8 cellular contexts compared by ENCODE assay signal in the genomic region with DNA sequence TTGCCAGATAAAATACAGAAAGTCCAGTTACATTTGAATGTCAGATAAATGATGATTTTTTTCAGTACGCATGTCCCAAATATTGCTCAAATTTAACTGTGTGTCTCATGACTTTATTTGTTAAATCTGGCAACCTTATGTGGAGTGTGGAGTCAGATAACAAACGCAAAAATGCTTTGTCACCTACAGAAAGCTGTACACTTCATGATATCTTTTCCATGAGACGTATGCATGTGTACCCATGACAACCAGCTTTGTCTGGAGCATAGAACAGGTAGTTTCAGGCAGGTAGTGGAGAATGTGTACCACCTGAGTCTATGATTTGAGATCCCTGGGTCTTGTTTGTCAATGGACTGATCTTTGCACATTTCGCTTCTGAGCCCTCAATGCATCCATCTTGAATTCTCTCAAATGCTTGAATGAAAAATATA.
DNase-seq lines count a peak whose midpoint lies in the region; FAIRE-seq and TF ChIP-seq lines count a peak whose summit lies in the region.

No MANE protein-coding gene starts in this region.

- POLR2A ChIA-PET in CD4-positive, alpha-beta memory T cell (lab: Charles Lee; ENCODE audit: partially characterized antibody): interaction anchor here (1.0 to 1.2 kb wide), 2 partner anchors 102 to 135 kb away, joined by 4 to 5 read pairs; no protein-coding TSS in a partner anchor

- peak overlapping the region; percentile 18 to 96 (median 87) for H3K27ac Mint-ChIP-seq in CD4-positive, alpha-beta memory T cell
- H3K27ac Mint-ChIP-seq in endodermal cell: no peak overlapping the region

- no peak overlapping the region for H3K9ac ChIP-seq in rectal smooth muscle tissue (ENCODE audit: low read length)
- H3K9ac ChIP-seq in endodermal cell (ENCODE audit: extremely low read depth, low read length, poor library complexity, severe bottlenecking): no peak overlapping the region

- H3K27me3 ChIP-seq in CD4-positive, alpha-beta memory T cell (ENCODE audit: insufficient read depth, low read length): no peaks in the 10 kb centered on the region
- no peaks in the 10 kb centered on the region for H3K27me3 ChIP-seq in Peyer's patch
- no peaks in the 10 kb centered on the region for H3K27me3 ChIP-seq in dorsolateral prefrontal cortex
- no peaks in the 10 kb centered on the region for H3K27me3 ChIP-seq in rectal smooth muscle tissue (ENCODE audit: control insufficient read depth, insufficient read depth, low read length)
- H3K27me3 ChIP-seq in endodermal cell (ENCODE audit: control insufficient read depth, insufficient read depth, low read length, poor library complexity, severe bottlenecking): peaks cover 41% of the 10 kb centered on the region

- no peak for FAIRE-seq in HTR-8/SVneo (lab: Jason Lieb, UNC)

- intact Hi-C loops in CD4-positive, alpha-beta memory T cell (cut with micrococcal nuclease): loop anchor here (2.0 to 10.0 kb wide), 3 partner anchors 106 to 168 kb away; partner anchors contain the start of genes BOD1 and CPEB4
- intact Hi-C loops in dorsolateral prefrontal cortex (cut with DNase I): loop anchor here (5.0 to 10.0 kb wide), 2 partner anchors 102 to 155 kb away; partner anchors contain the start of gene CPEB4 (in 1 of the 2)

- CTCF ChIA-PET in CD4-positive, alpha-beta memory T cell (lab: Charles Lee; ENCODE audit: partially characterized antibody): no interaction called here

- no peak overlapping the region for H3K4me3 ChIP-seq in CD4-positive, alpha-beta memory T cell (ENCODE audit: low read length in 2 of 2)
- no peak overlapping the region for H3K4me3 ChIP-seq in Peyer's patch
- H3K4me3 ChIP-seq in dorsolateral prefrontal cortex: no peak overlapping the region
- H3K4me3 ChIP-seq in rectal smooth muscle tissue (ENCODE audit: low read length): no peak overlapping the region
- H3K4me3 ChIP-seq in endodermal cell (ENCODE audit: low read length): no peak overlapping the region

- no peaks in the 10 kb centered on the region for H3K9me3 ChIP-seq in CD4-positive, alpha-beta memory T cell (ENCODE audit: control insufficient read depth in 1 of 2, low read length in 2 of 2)
- no peaks in the 10 kb centered on the region for H3K9me3 ChIP-seq in Peyer's patch
- H3K9me3 ChIP-seq in endodermal cell (ENCODE audit: control insufficient read depth, low read length): no peaks in the 10 kb centered on the region

- H3K36me3 ChIP-seq in CD4-positive, alpha-beta memory T cell (ENCODE audit: insufficient read depth, low read length): no peaks in the 10 kb centered on the region
- no peaks in the 10 kb centered on the region for H3K36me3 ChIP-seq in Peyer's patch
- no peaks in the 10 kb centered on the region for H3K36me3 ChIP-seq in rectal smooth muscle tissue (ENCODE audit: control insufficient read depth, insufficient read depth, low read length)
- H3K36me3 ChIP-seq in endodermal cell (ENCODE audit: control insufficient read depth, insufficient read depth, low read length): no peaks in the 10 kb centered on the region

- H3K4me1 Mint-ChIP-seq in CD4-positive, alpha-beta memory T cell: peaks cover 11 to 51% (median 18%) of the 10 kb centered on the region in 4 donors
- peaks cover 17% of the 10 kb centered on the region for H3K4me1 Mint-ChIP-seq in endodermal cell

- 92 to 96% methylated on average over 3 to 4 of the region's 4 CpGs for WGBS in endodermal cell (ENCODE audit: insufficient coverage in 1 of 2, insufficient read length in 1 of 2), 2 experiments

- TF ChIP-seq CTCF in Peyer's patch (IDR thresholded peaks at IDR 0.05) (no peak), dorsolateral prefrontal cortex (IDR thresholded peaks at IDR 0.05 in 54 of 56, conservative IDR thresholded peaks at IDR 0.05 in 2 of 56; ENCODE audit: low read depth in 1 of 56, partially characterized antibody in 56 of 56) (no peak), endodermal cell (conservative IDR thresholded peaks at IDR 0.05) (no peak)

- H3K27me3 Mint-ChIP-seq in CD4-positive, alpha-beta memory T cell: no peaks in the 10 kb centered on the region
- H3K27me3 Mint-ChIP-seq in endodermal cell (ENCODE audit: insufficient read depth): peaks cover 40% of the 10 kb centered on the region

- no peak for TF ChIP-seq POLR2A in Peyer's patch (IDR thresholded peaks at IDR 0.05)

- H3K4me1 ChIP-seq in CD4-positive, alpha-beta memory T cell (ENCODE audit: insufficient read depth, low read length): peaks cover 21% of the 10 kb centered on the region
- H3K4me1 ChIP-seq in Peyer's patch: peaks cover 0 to 16% (median 3%) of the 10 kb centered on the region in 4 donors
- peaks cover 9% of the 10 kb centered on the region for H3K4me1 ChIP-seq in rectal smooth muscle tissue (ENCODE audit: control insufficient read depth, insufficient read depth, low read length)
- no peaks in the 10 kb centered on the region for H3K4me1 ChIP-seq in endodermal cell (ENCODE audit: control insufficient read depth, insufficient read depth, low read length)

- no peaks in the 10 kb centered on the region for H3K9me3 Mint-ChIP-seq in CD4-positive, alpha-beta memory T cell
- H3K9me3 Mint-ChIP-seq in endodermal cell: no peaks in the 10 kb centered on the region

- no peak overlapping the region for H3K27ac ChIP-seq in CD4-positive, alpha-beta memory T cell (ENCODE audit: low read depth, low read length)
- peak overlapping the region; percentile 44 to 69 (median 56) for H3K27ac ChIP-seq in Peyer's patch
- peak overlapping the region in 58 of 59 donors; percentile 53 to 98 (median 87) for H3K27ac ChIP-seq in dorsolateral prefrontal cortex
- H3K27ac ChIP-seq in rectal smooth muscle tissue (ENCODE audit: low read depth, low read length): peak overlapping the region; percentile 33
- H3K27ac ChIP-seq in endodermal cell (ENCODE audit: low read depth, low read length): no peak overlapping the region

- H3K4me3 Mint-ChIP-seq in CD4-positive, alpha-beta memory T cell: no peak overlapping the region
- no peak overlapping the region for H3K4me3 Mint-ChIP-seq in endodermal cell

- no peaks in the 10 kb centered on the region for H3K36me3 Mint-ChIP-seq in CD4-positive, alpha-beta memory T cell
- no peaks in the 10 kb centered on the region for H3K36me3 Mint-ChIP-seq in endodermal cell (ENCODE audit: low read depth)

- DNase-seq in CD4-positive, alpha-beta memory T cell: no peak
- DNase-seq in Peyer's patch (no peak), dorsolateral prefrontal cortex (no peak), HTR-8/SVneo (ENCODE audit: insufficient read length, low spot score) (no peak), endodermal cell (no peak), AG08396 (ENCODE audit: low spot score) (no peak), T1000 (lab: John Stamatoyannopoulos, UW) (no peak)

Comparison
In these comparisons a context has a peak if more than half of its experiments do, and no peak if none do; other contexts are left out.
1. H3K27ac ChIP-seq: peak in Peyer's patch (4 of 4), dorsolateral prefrontal cortex (58 of 59) and rectal smooth muscle tissue (single experiment); none in CD4-positive, alpha-beta memory T cell (single experiment) and endodermal cell (single experiment).